In the genomic region with DNA sequence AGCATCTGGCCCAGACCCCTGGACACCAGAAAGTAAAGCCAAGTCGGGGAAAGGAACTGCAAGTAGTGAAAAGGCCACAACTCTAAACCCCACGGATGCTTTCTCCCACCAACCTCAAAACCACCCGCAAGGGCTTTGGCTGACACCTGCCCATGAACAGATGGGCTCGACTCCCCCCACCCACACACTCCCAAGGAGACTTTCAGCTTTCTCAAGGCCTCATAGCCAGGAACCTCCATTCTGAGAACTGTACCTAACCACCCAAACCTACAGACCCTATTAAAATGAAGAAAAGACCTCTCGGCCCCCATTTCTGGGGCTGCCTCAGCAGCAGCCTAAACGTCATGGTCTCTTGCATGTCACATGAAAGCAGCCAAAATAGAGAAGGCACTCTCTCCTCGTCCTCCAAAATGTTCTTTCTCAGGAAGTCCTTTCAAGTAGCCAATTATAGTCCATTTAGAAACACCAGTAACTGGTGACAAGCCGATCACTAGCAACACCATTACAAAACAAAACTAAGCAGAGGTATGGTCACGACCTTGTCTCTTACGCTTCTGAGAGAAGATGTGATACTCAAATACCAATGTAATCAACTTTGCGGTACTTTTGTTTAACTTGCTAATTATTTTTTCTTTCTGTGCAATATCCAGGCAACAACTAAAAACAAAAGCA, we compare ENCODE assay signal across 8 cellular contexts. TPM values are rescaled to one million over a fixed set of nuclear protein-coding genes. Genes with fewer than 3 reads are reported as not detected.
DNase-seq lines count a peak whose midpoint lies in the region; ATAC-seq, FAIRE-seq and TF ChIP-seq lines count a peak whose summit lies in the region.

No MANE protein-coding gene starts in this region.

- H3K4me1 ChIP-seq in right atrium auricular region (peaks cover 0 to 63% of the 10 kb centered on the region in 2 donors), suprapubic skin (peaks cover 81% of the 10 kb centered on the region)

- peak in 1 of 2 donors; percentile 10 for TF ChIP-seq POLR2A in suprapubic skin (IDR thresholded peaks at IDR 0.05)

- WGBS in suprapubic skin = 32% methylated on average over 11 of the region's 11 CpGs

- H3K36me3 Mint-ChIP-seq in activated CD8-positive, alpha-beta T cell treated with anti-CD3 and anti-CD28 coated beads, Interleukin-2, amount 10 ng/mL, durations not matched to agents 7 days and 5 days (ENCODE audit: low read depth) = peaks cover 17% of the 10 kb centered on the region

- H3K4me3 Mint-ChIP-seq in activated CD8-positive, alpha-beta T cell treated with anti-CD3 and anti-CD28 coated beads, Interleukin-2, amount 10 ng/mL, durations not matched to agents 7 days and 5 days = peak overlapping the region; percentile 73

- H3K27me3 ChIP-seq in right atrium auricular region (no peaks in the 10 kb centered on the region), suprapubic skin (no peaks in the 10 kb centered on the region)

- H3K27ac ChIP-seq in right atrium auricular region (peak overlapping the region; percentile 99), suprapubic skin (peak overlapping the region; percentile 97)

- DNase-seq in activated CD8-positive, alpha-beta T cell treated with anti-CD3 and anti-CD28 coated beads, Interleukin-2, amount 10 ng/mL, durations not matched to agents 7 days and 5 days = no peak
- peak; percentile 58 for DNase-seq in right atrium auricular region (ENCODE audit: low spot score)
- no peak for DNase-seq in suprapubic skin (ENCODE audit: low spot score in 2 of 2)
- no peak for DNase-seq in AG08396 (ENCODE audit: low spot score)
- no peak for DNase-seq in frontal cortex (ENCODE audit: low spot score in 2 of 2)

- H3K27ac Mint-ChIP-seq in activated CD8-positive, alpha-beta T cell treated with anti-CD3 and anti-CD28 coated beads, Interleukin-2, amount 10 ng/mL, durations not matched to agents 7 days and 5 days = peak overlapping the region; percentile 82

- TF ChIP-seq CTCF in right atrium auricular region (IDR thresholded peaks at IDR 0.05) (no peak), suprapubic skin (IDR thresholded peaks at IDR 0.05) (no peak)

- H3K9me3 ChIP-seq in right atrium auricular region = no peaks in the 10 kb centered on the region
- no peaks in the 10 kb centered on the region for H3K9me3 ChIP-seq in suprapubic skin

- H3K4me3 ChIP-seq in right atrium auricular region = peak overlapping the region; percentile 79 to 92
- H3K4me3 ChIP-seq in suprapubic skin = peak overlapping the region; percentile 87

- peak; percentile 20 for ATAC-seq in GM18499 (IDR thresholded peaks at IDR 0.05; ENCODE audit: insufficient read depth, unreplicated experiment)
- peak; percentile 25 for ATAC-seq in HG02759 (IDR thresholded peaks at IDR 0.05; ENCODE audit: unreplicated experiment)
- ATAC-seq in activated CD8-positive, alpha-beta T cell treated with anti-CD3 and anti-CD28 coated beads, Interleukin-2, amount 10 ng/mL, durations not matched to agents 7 days and 5 days = no peak
- no peak for ATAC-seq in GM21619 (IDR thresholded peaks at IDR 0.05; ENCODE audit: unreplicated experiment)

- POLR2A ChIA-PET in activated CD8-positive, alpha-beta T cell treated with anti-CD3 and anti-CD28 coated beads, Interleukin-2, amount 10 ng/mL, durations not matched to agents 7 days and 5 days (lab: Charles Lee) = no interaction called here

- CTCF ChIA-PET in activated CD8-positive, alpha-beta T cell treated with anti-CD3 and anti-CD28 coated beads, Interleukin-2, amount 10 ng/mL, durations not matched to agents 7 days and 5 days (lab: Charles Lee) = interaction anchor here (1.0 kb wide), 1 partner anchor 40 kb away, joined by 3 read pairs; no protein-coding TSS in a partner anchor

- H3K36me3 ChIP-seq in right atrium auricular region = no peaks in the 10 kb centered on the region
- no peaks in the 10 kb centered on the region for H3K36me3 ChIP-seq in suprapubic skin

- FAIRE-seq in frontal cortex (lab: Jason Lieb, UNC) = no peak

- no peaks in the 10 kb centered on the region for H3K27me3 Mint-ChIP-seq in activated CD8-positive, alpha-beta T cell treated with anti-CD3 and anti-CD28 coated beads, Interleukin-2, amount 10 ng/mL, durations not matched to agents 7 days and 5 days (ENCODE audit: low read depth)

- TF ChIP-seq EP300 in suprapubic skin (IDR thresholded peaks at IDR 0.05) = no peak

- H3K4me1 Mint-ChIP-seq in activated CD8-positive, alpha-beta T cell treated with anti-CD3 and anti-CD28 coated beads, Interleukin-2, amount 10 ng/mL, durations not matched to agents 7 days and 5 days (ENCODE audit: low read depth) = peaks cover 82% of the 10 kb centered on the region

- H3K9me3 Mint-ChIP-seq in activated CD8-positive, alpha-beta T cell treated with anti-CD3 and anti-CD28 coated beads, Interleukin-2, amount 10 ng/mL, durations not matched to agents 7 days and 5 days (ENCODE audit: insufficient read depth) = no peaks in the 10 kb centered on the region

RNA-seq across cellular contexts. Expression of a gene that starts 2.9 kb away (rescaled TPM):
- total RNA-seq in activated CD8-positive, alpha-beta T cell treated with anti-CD3 and anti-CD28 coated beads, Interleukin-2, amount 10 ng/mL, durations not matched to agents 7 days and 5 days = 10 to 100 TPM; 27.8 to 28.5 TPM
- total RNA-seq in right atrium auricular region (10 to 100 TPM; 57.6 to 76.1 TPM), suprapubic skin (10 to 100 TPM; 45.1 to 68.7 (median 53.5) TPM), frontal cortex (0.82 TPM)

Comparison
In these comparisons a context has a peak if more than half of its experiments do, and no peak if none do; other contexts are left out.
1. ATAC-seq: peak in GM18499 (single experiment) and HG02759 (single experiment); none in activated CD8-positive, alpha-beta T cell treated with anti-CD3 and anti-CD28 coated beads, Interleukin-2, amount 10 ng/mL, durations not matched to agents 7 days and 5 days (single experiment) and GM21619 (single experiment).
2. RNA of a gene that starts 2.9 kb away (total RNA-seq): 57.6 to 76.1 TPM in right atrium auricular region, 45.1 to 68.7 TPM in suprapubic skin and 27.8 to 28.5 TPM in activated CD8-positive, alpha-beta T cell treated with anti-CD3 and anti-CD28 coated beads, Interleukin-2, amount 10 ng/mL, durations not matched to agents 7 days and 5 days; 0.82 TPM in frontal cortex (single experiment); every median in the first group is over 10 times any median in the second.